Comparison of ENCODE assay signal across 23 cellular contexts in the genomic region with DNA sequence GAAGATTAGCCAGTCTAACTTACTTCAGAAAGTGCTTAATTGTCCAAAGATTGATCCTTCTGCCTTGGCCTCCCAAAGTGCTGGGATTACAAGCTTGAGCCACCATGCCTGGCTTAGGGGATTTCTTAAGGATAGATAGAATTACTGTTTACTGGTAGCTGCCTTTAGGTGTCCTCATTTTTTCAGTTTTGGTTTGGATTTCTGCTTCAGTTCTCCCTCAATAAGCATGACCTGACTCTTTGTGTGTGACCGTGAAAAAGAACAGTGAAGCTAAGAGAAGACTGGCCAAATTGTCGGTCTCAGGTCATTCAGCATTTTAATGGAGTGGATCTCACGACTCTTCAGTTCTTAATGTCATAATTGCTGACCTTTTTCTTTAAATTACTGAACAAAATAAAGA. TPM values are rescaled to one million over a fixed set of nuclear protein-coding genes. Genes with fewer than 3 reads are reported as not detected.
DNase-seq lines count a peak whose midpoint lies in the region; ATAC-seq, FAIRE-seq and TF ChIP-seq lines count a peak whose summit lies in the region.
"Had no signal": no experiment of that assay in that cellular context is flagged by ENCODE, and none has a peak within 500 bp of the region (broad histone marks: within the 10 kb centered on the region; RNA-seq: fewer than 3 reads in every experiment).

No MANE protein-coding gene starts in this region.

- POLR2A ChIA-PET in naive thymus-derived CD4-positive, alpha-beta T cell (lab: Charles Lee): no interaction called here

- H3K9me3 ChIP-seq in transverse colon: no peaks in the 10 kb centered on the region
- no peaks in the 10 kb centered on the region for H3K9me3 ChIP-seq in naive thymus-derived CD4-positive, alpha-beta T cell (ENCODE audit: control insufficient read depth in 2 of 3, low read length in 3 of 3)
- H3K9me3 ChIP-seq: tibial artery had no signal

- H3K4me3 ChIP-seq in NB4 (ENCODE audit: low read depth, low read length) (no peak overlapping the region), transverse colon (no peak overlapping the region)
- H3K4me3 ChIP-seq in naive thymus-derived CD4-positive, alpha-beta T cell (ENCODE audit: low read length): no peak overlapping the region
- H3K4me3 ChIP-seq: breast epithelium, skin epidermis, tibial artery had no signal

- TF ChIP-seq CTCF in D721Med (IDR thresholded peaks at IDR 0.05; ENCODE audit: insufficient read depth, missing control alignments) (no peak), NB4 (IDR thresholded peaks at IDR 0.05; ENCODE audit: low read depth, low read length) (no peak), transverse colon (IDR thresholded peaks at IDR 0.05) (no peak)

- DNase-seq in D721Med (ENCODE audit: insufficient read length, low spot score): no peak
- peak; percentile 7 for DNase-seq in NB4 (ENCODE audit: low read depth)
- peak; percentile 21 for DNase-seq in cerebellar cortex (ENCODE audit: low spot score)
- DNase-seq in memory B cell (ENCODE audit: low spot score in 2 of 2): no peak
- no peak for DNase-seq in transverse colon
- DNase-seq in activated naive CD4-positive, alpha-beta T cell treated with anti-CD3 and anti-CD28 coated beads, Interleukin-2, amount 10 ng/mL, durations not matched to agents 7 days and 5 days: no peak
- DNase-seq in naive thymus-derived CD4-positive, alpha-beta T cell: no peak
- DNase-seq: activated CD4-positive, alpha-beta T cell treated with anti-CD3 and anti-CD28 coated beads, Interleukin-2, amount 10 ng/mL, durations not matched to agents 24 days and 14 days; dermis blood vessel endothelial cell; foreskin fibroblast; GF-D8; HCEC 1CT; kidney; naive thymus-derived CD8-positive, alpha-beta T cell; NCI-H524; Right ventricle myocardium superior; stimulated activated naive CD8-positive, alpha-beta T cell treated with anti-CD3 and anti-CD28 coated beads, Interleukin-15, Interleukin-2, amounts not matched to agents 100 U/mL and 50 U/mL, for 24 hours; tibial artery had no signal

- CTCF ChIA-PET in activated naive CD4-positive, alpha-beta T cell treated with anti-CD3 and anti-CD28 coated beads, Interleukin-2, amount 10 ng/mL, durations not matched to agents 7 days and 5 days (lab: Charles Lee): interaction anchor here (1.5 kb wide), 1 partner anchor 189 kb away, joined by 4 read pairs; no protein-coding TSS in a partner anchor
- CTCF ChIA-PET in naive thymus-derived CD4-positive, alpha-beta T cell (lab: Charles Lee): no interaction called here

- H3K27me3 ChIP-seq in transverse colon: no peaks in the 10 kb centered on the region
- no peaks in the 10 kb centered on the region for H3K27me3 ChIP-seq in naive thymus-derived CD4-positive, alpha-beta T cell (ENCODE audit: control insufficient read depth in 2 of 2, insufficient read depth in 2 of 2, low read length in 2 of 2)
- H3K27me3 ChIP-seq: breast epithelium, tibial artery had no signal

- H3K36me3 Mint-ChIP-seq in memory B cell: peaks cover 25% of the 10 kb centered on the region
- peaks cover 31% of the 10 kb centered on the region for H3K36me3 Mint-ChIP-seq in activated naive CD4-positive, alpha-beta T cell treated with anti-CD3 and anti-CD28 coated beads, Interleukin-2, amount 10 ng/mL, durations not matched to agents 7 days and 5 days
- H3K36me3 Mint-ChIP-seq in naive thymus-derived CD4-positive, alpha-beta T cell: peaks cover 5 to 43% (median 32%) of the 10 kb centered on the region in 5 donors

- no peak overlapping the region for H3K27ac ChIP-seq in transverse colon
- no peak overlapping the region for H3K27ac ChIP-seq in naive thymus-derived CD4-positive, alpha-beta T cell (ENCODE audit: low read depth, low read length)
- H3K27ac ChIP-seq: breast epithelium, C4-2B, parathyroid adenoma, skin epidermis, tibial artery had no signal

- 88 to 90% methylated on average over 3 of the region's 3 CpGs for WGBS in transverse colon (ENCODE audit: low coverage in 1 of 2), 2 donors

- intact Hi-C loops in transverse colon (cut with DNase I; ENCODE audit: low total_unique reads): no loop called here
- intact Hi-C loops in naive thymus-derived CD4-positive, alpha-beta T cell (cut with micrococcal nuclease): no loop called here

- FAIRE-seq in D721Med (lab: Jason Lieb, UNC): peak; percentile 89
- FAIRE-seq: kidney had no signal

- H3K4me1 Mint-ChIP-seq in memory B cell: no peaks in the 10 kb centered on the region
- H3K4me1 Mint-ChIP-seq in activated naive CD4-positive, alpha-beta T cell treated with anti-CD3 and anti-CD28 coated beads, Interleukin-2, amount 10 ng/mL, durations not matched to agents 7 days and 5 days: no peaks in the 10 kb centered on the region
- H3K4me1 Mint-ChIP-seq in naive thymus-derived CD4-positive, alpha-beta T cell: peaks cover 0 to 9% (median 3%) of the 10 kb centered on the region in 7 donors

- H3K9me3 Mint-ChIP-seq in memory B cell: peaks cover 2% of the 10 kb centered on the region
- H3K9me3 Mint-ChIP-seq in activated naive CD4-positive, alpha-beta T cell treated with anti-CD3 and anti-CD28 coated beads, Interleukin-2, amount 10 ng/mL, durations not matched to agents 7 days and 5 days: no peaks in the 10 kb centered on the region
- H3K9me3 Mint-ChIP-seq in naive thymus-derived CD4-positive, alpha-beta T cell: peaks cover 0 to 4% (median 0%) of the 10 kb centered on the region in 11 donors

- ATAC-seq in memory B cell (ENCODE audit: low read depth) (no peak), HG03520 (IDR thresholded peaks at IDR 0.05; ENCODE audit: unreplicated experiment) (no peak)
- no peak for ATAC-seq in naive thymus-derived CD4-positive, alpha-beta T cell
- ATAC-seq: naive thymus-derived CD8-positive, alpha-beta T cell; stimulated activated naive CD8-positive, alpha-beta T cell treated with anti-CD3 and anti-CD28 coated beads, Interleukin-15, Interleukin-2, amounts not matched to agents 100 U/mL and 50 U/mL, for 24 hours had no signal

- no peaks in the 10 kb centered on the region for H3K27me3 Mint-ChIP-seq in memory B cell
- no peaks in the 10 kb centered on the region for H3K27me3 Mint-ChIP-seq in activated naive CD4-positive, alpha-beta T cell treated with anti-CD3 and anti-CD28 coated beads, Interleukin-2, amount 10 ng/mL, durations not matched to agents 7 days and 5 days
- H3K27me3 Mint-ChIP-seq in naive thymus-derived CD4-positive, alpha-beta T cell: no peaks in the 10 kb centered on the region
- H3K27me3 Mint-ChIP-seq: activated CD4-positive, alpha-beta T cell treated with anti-CD3 and anti-CD28 coated beads, Interleukin-2, amount 10 ng/mL, durations not matched to agents 24 days and 14 days; naive thymus-derived CD8-positive, alpha-beta T cell had no signal

- no peaks in the 10 kb centered on the region for H3K4me1 ChIP-seq in transverse colon
- H3K4me1 ChIP-seq in naive thymus-derived CD4-positive, alpha-beta T cell (ENCODE audit: control insufficient read depth in 2 of 2, insufficient read depth in 2 of 2, low read length in 2 of 2): no peaks in the 10 kb centered on the region
- H3K4me1 ChIP-seq: breast epithelium, parathyroid adenoma, tibial artery had no signal

- TF ChIP-seq POLR2A in NB4 (IDR thresholded peaks at IDR 0.05; ENCODE audit: extremely low read depth, insufficient read length) (no peak), transverse colon (IDR thresholded peaks at IDR 0.05) (no peak)

- in situ Hi-C loops in transverse colon (cut with MboI; ENCODE audit: low pct_ligation_motif_present in 1 of 4, low pct_unique_long_range_greater_than_20kb in 1 of 4, low sequenced_read_pairs in 3 of 4): no loop called here

- H3K4me3 Mint-ChIP-seq in memory B cell: no peak overlapping the region
- H3K4me3 Mint-ChIP-seq in activated naive CD4-positive, alpha-beta T cell treated with anti-CD3 and anti-CD28 coated beads, Interleukin-2, amount 10 ng/mL, durations not matched to agents 7 days and 5 days: no peak overlapping the region
- no peak overlapping the region for H3K4me3 Mint-ChIP-seq in naive thymus-derived CD4-positive, alpha-beta T cell
- H3K4me3 Mint-ChIP-seq: activated CD4-positive, alpha-beta T cell treated with anti-CD3 and anti-CD28 coated beads, Interleukin-2, amount 10 ng/mL, durations not matched to agents 24 days and 14 days; naive thymus-derived CD8-positive, alpha-beta T cell had no signal

- TF ChIP-seq EP300 in transverse colon (IDR thresholded peaks at IDR 0.05; ENCODE audit: low read depth): no peak

- peaks cover 0 to 39% (median 8%) of the 10 kb centered on the region in 4 donors for H3K36me3 ChIP-seq in transverse colon
- H3K36me3 ChIP-seq in naive thymus-derived CD4-positive, alpha-beta T cell (ENCODE audit: control insufficient read depth in 2 of 3, insufficient read depth in 3 of 3, low read length in 3 of 3): peaks cover 0 to 21% (median 6%) of the 10 kb centered on the region in 3 experiments
- H3K36me3 ChIP-seq: breast epithelium had no signal

- H3K27ac Mint-ChIP-seq in memory B cell: peak overlapping the region; percentile 75
- H3K27ac Mint-ChIP-seq in activated naive CD4-positive, alpha-beta T cell treated with anti-CD3 and anti-CD28 coated beads, Interleukin-2, amount 10 ng/mL, durations not matched to agents 7 days and 5 days: no peak overlapping the region
- H3K27ac Mint-ChIP-seq in naive thymus-derived CD4-positive, alpha-beta T cell: peak overlapping the region in 2 of 9 donors; percentile 6 to 31
- H3K27ac Mint-ChIP-seq: activated CD4-positive, alpha-beta T cell treated with anti-CD3 and anti-CD28 coated beads, Interleukin-2, amount 10 ng/mL, durations not matched to agents 24 days and 14 days had no signal

RNA-seq across cellular contexts. Expression of a gene that starts 22.9 kb away (rescaled TPM):
- total RNA-seq in transverse colon: 1 to 10 TPM in 3 of 4 donors, under 1 TPM in 1; 0.37 to 6.0 (median 3.2) TPM
- total RNA-seq in naive thymus-derived CD4-positive, alpha-beta T cell: under 1 TPM; 0.11 to 0.27 (median 0.15) TPM
- polyA plus RNA-seq in naive thymus-derived CD4-positive, alpha-beta T cell: under 1 TPM in 1 of 2 donors, not detected in 1; 0.08 TPM

RNA-seq across cellular contexts. Expression of a gene that starts 54.5 kb away (rescaled TPM):
- 10 to 100 TPM; 24.9 to 83.7 (median 63.6) TPM for total RNA-seq in transverse colon
- 100 to 1,000 TPM; 102 to 154 (median 111) TPM for total RNA-seq in naive thymus-derived CD4-positive, alpha-beta T cell
- 10 to 100 TPM; 49.3 to 51.5 TPM for polyA plus RNA-seq in naive thymus-derived CD4-positive, alpha-beta T cell

Comparison
In these comparisons a context has a peak if more than half of its experiments do, and no peak if none do; other contexts are left out.
1. DNase-seq: peak in NB4 (single experiment) and cerebellar cortex (single experiment); none in D721Med (single experiment), memory B cell (0 of 2), transverse colon (single experiment), activated naive CD4-positive, alpha-beta T cell treated with anti-CD3 and anti-CD28 coated beads, Interleukin-2, amount 10 ng/mL, durations not matched to agents 7 days and 5 days (single experiment) and naive thymus-derived CD4-positive, alpha-beta T cell (0 of 9).